ENCODE assay signal across 8 cellular contexts in genomic region chr7:157010588-157011332, GRCh38. TPM values are rescaled to one million over a fixed set of nuclear protein-coding genes. Genes with fewer than 3 reads are reported as not detected.
A peak's percentile ranks its signal among the peaks of the same experiment; 100 is the strongest.
DNase-seq lines count a peak whose midpoint lies in the region; ATAC-seq, FAIRE-seq and TF ChIP-seq lines count a peak whose summit lies in the region.
"Had no signal": no experiment of that assay in that cellular context is flagged by ENCODE, and none has a peak within 500 bp of the region (broad histone marks: within the 10 kb centered on the region; RNA-seq: fewer than 3 reads in every experiment).

TSS of gene MNX1 (minus strand) at chr7:157010663. CDS start at chr7:157010350, 313 bp downstream.

- WGBS in lung, 2 donors, result 1 to 2% methylated on average over 67 to 87 of the region's 87 CpGs
- 2% methylated on average over 87 of the region's 87 CpGs for WGBS in thymus

- DNase-seq in GM18507 (ENCODE audit: extremely low spot score, insufficient read length, low read depth) (peak; percentile 87), M059J (ENCODE audit: low read depth) (peak; percentile 41), cerebellar cortex (ENCODE audit: low spot score) (peak; percentile 47), lung (ENCODE audit: low spot score) (peak; percentile 74)

- peak within 1 kb of the TSS; percentile 69; the same call in 1 of the 2 replicates for H3K27ac ChIP-seq in HEK293 (ENCODE audit: extremely low read depth, low read depth, low read length)
- H3K27ac ChIP-seq in lung (ENCODE audit: low read depth in 1 of 2, low read length in 1 of 2), result no peak within 1 kb of the TSS
- H3K27ac ChIP-seq in thymus (ENCODE audit: low read depth), result no peak within 1 kb of the TSS

- H3K36me3 ChIP-seq in HEK293 (ENCODE audit: control insufficient read depth in 2 of 2, insufficient read depth in 1 of 2, low read length in 2 of 2), result peaks cover 0 to 10% of the 10 kb centered on the region in 2 experiments; a peak in 2 of 3 replicates
- H3K36me3 ChIP-seq in lung (ENCODE audit: control insufficient read depth in 2 of 2, insufficient read depth in 2 of 2, low read length in 2 of 2), result no peaks in the 10 kb centered on the region
- H3K36me3 ChIP-seq in thymus (ENCODE audit: control insufficient read depth, insufficient read depth), result no peaks in the 10 kb centered on the region

- CTCF ChIA-PET in HEK293 (lab: Yijun Ruan, JAX), result interaction anchor here (0.7 kb wide), 2 partner anchors 61 to 146 kb away, joined by 3 to 5 read pairs; partner anchors contain the start of gene NOM1

- ATAC-seq in SK-N-SH treated with all-trans-retinoic acid at 6 μM for 48 hours, result peak; percentile 7; the same call in 2 of the 3 replicates
- peak; percentile 92 for ATAC-seq in lung (ENCODE audit: insufficient read depth, low FRiP score)

- H3K27me3 ChIP-seq in lung (ENCODE audit: control insufficient read depth, insufficient read depth), result peaks cover 27% of the 10 kb centered on the region
- H3K27me3 ChIP-seq in thymus (ENCODE audit: control insufficient read depth, insufficient read depth), result peaks cover 92% of the 10 kb centered on the region

- H3K4me3 ChIP-seq in HEK293 (ENCODE audit: low read depth, low read length), result peak within 1 kb of the TSS; percentile 71
- H3K4me3 ChIP-seq in lung, result peak within 1 kb of the TSS; percentile 51
- H3K4me3 ChIP-seq in thymus (ENCODE audit: low read length), result peak within 1 kb of the TSS; percentile 63

- H3K9me3 ChIP-seq in HEK293 (ENCODE audit: control insufficient read depth, insufficient read depth, low read depth, low read length), result no peaks in the 10 kb centered on the region
- peaks cover 0 to 5% of the 10 kb centered on the region in 2 donors for H3K9me3 ChIP-seq in lung (ENCODE audit: control insufficient read depth in 2 of 2, insufficient read depth in 1 of 2, low read length in 1 of 2)
- no peaks in the 10 kb centered on the region for H3K9me3 ChIP-seq in thymus (ENCODE audit: control insufficient read depth)

- H3K4me1 ChIP-seq in HEK293 (ENCODE audit: control insufficient read depth, insufficient read depth, low read length) (peaks cover 10% of the 10 kb centered on the region; the same call in 1 of the 2 replicates), lung (ENCODE audit: control insufficient read depth in 2 of 2, insufficient read depth in 2 of 2, low read length in 2 of 2) (peaks cover 0 to 21% of the 10 kb centered on the region in 2 donors), thymus (ENCODE audit: control insufficient read depth, insufficient read depth, low read length) (peaks cover 12% of the 10 kb centered on the region)

- POLR2A ChIA-PET in HEK293 (lab: Yijun Ruan, JAX), result interaction anchor here (0.6 to 1.6 kb wide), 8 partner anchors 10 to 98 kb away, joined by 3 to 7 read pairs (median 3); no protein-coding TSS in a partner anchor

- 0 out of 2 replicates have a peak, but pooled peaks have one; percentile 10 for TF ChIP-seq CTCF in HEK293 (tag by site-specific recombination; IDR thresholded peaks at IDR 0.05)
- TF ChIP-seq CTCF in lung (IDR thresholded peaks at IDR 0.05; ENCODE audit: control extremely low read depth, extremely low read depth), result no peak

- FAIRE-seq in GM18507 (lab: Jason Lieb, UNC), result peak; percentile 68

TF ChIP-seq in HEK293, 187 proteins besides CTCF, POLR2A, EP300 and RAD21 (continues in another document):
- TF ChIP-seq ZNF501 (tag by site-specific recombination; IDR thresholded peaks at IDR 0.05) (peak; percentile 79), ZNF513 (tag by site-specific recombination; IDR thresholded peaks at IDR 0.05) (no peak), HIC1 (tag by site-specific recombination; IDR thresholded peaks at IDR 0.05) (peak; percentile 64), ZNF561 (tag by site-specific recombination; IDR thresholded peaks at IDR 0.05; ENCODE audit: borderline replicate concordance) (peak; percentile 90; the same call in 1 of the 2 replicates), KLF1 (tag by site-specific recombination; IDR thresholded peaks at IDR 0.05) (0 out of 2 replicates have a peak, but pooled peaks have one; percentile 16), ZNF660 (tag by site-specific recombination; IDR thresholded peaks at IDR 0.05) (peak; percentile 65; the same call in 1 of the 2 replicates), KLF10 (tag by site-specific recombination; IDR thresholded peaks at IDR 0.05) (peak; percentile 79), ZFP69B (tag by site-specific recombination; IDR thresholded peaks at IDR 0.05) (peak; percentile 82), ZNF223 (tag by site-specific recombination; IDR thresholded peaks at IDR 0.05) (no peak)

TF ChIP-seq in SK-N-SH treated with all-trans-retinoic acid at 6 μM for 48 hours, 23 proteins besides CTCF, POLR2A, EP300 and RAD21:
- no peak for TF ChIP-seq CREB5 (CRISPR knock-in tag; IDR thresholded peaks at IDR 0.05; ENCODE audit: low read depth)
- no peak for TF ChIP-seq BACH2 (CRISPR knock-in tag; IDR thresholded peaks at IDR 0.05; ENCODE audit: borderline replicate concordance)
- no peak for TF ChIP-seq ARNTL (CRISPR knock-in tag; IDR thresholded peaks at IDR 0.05; ENCODE audit: borderline replicate concordance, low read depth)
- TF ChIP-seq GLIS3 (CRISPR knock-in tag; IDR thresholded peaks at IDR 0.05), result no peak
- no peak for TF ChIP-seq ISL1 (CRISPR knock-in tag; IDR thresholded peaks at IDR 0.05)
- TF ChIP-seq CSRNP3 (CRISPR knock-in tag; IDR thresholded peaks at IDR 0.05), result no peak
- no peak for TF ChIP-seq ZNF70 (CRISPR knock-in tag; IDR thresholded peaks at IDR 0.05)
- TF ChIP-seq ZFP3 (CRISPR knock-in tag; IDR thresholded peaks at IDR 0.05), result no peak
- TF ChIP-seq TCF4 (CRISPR knock-in tag; IDR thresholded peaks at IDR 0.05; ENCODE audit: borderline replicate concordance), result no peak
- TF ChIP-seq TOX (CRISPR knock-in tag; IDR thresholded peaks at IDR 0.05; ENCODE audit: borderline replicate concordance), result no peak
- no peak for TF ChIP-seq POU6F1 (CRISPR knock-in tag; IDR thresholded peaks at IDR 0.05; ENCODE audit: borderline replicate concordance, low read depth)
- TF ChIP-seq RARB (CRISPR knock-in tag; IDR thresholded peaks at IDR 0.05), result no peak
- TF ChIP-seq ZNF565 (CRISPR knock-in tag; conservative IDR thresholded peaks at IDR 0.05; ENCODE audit: low read depth), result no peak
- no peak for TF ChIP-seq CSDC2 (CRISPR knock-in tag; IDR thresholded peaks at IDR 0.05)
- no peak for TF ChIP-seq ZFP30 (CRISPR knock-in tag; IDR thresholded peaks at IDR 0.05)
- no peak for TF ChIP-seq ZC3H10 (CRISPR knock-in tag; IDR thresholded peaks at IDR 0.05)

RNA-seq across cellular contexts. Expression of gene MNX1, which starts in this region (rescaled TPM):
- not detected in 2 replicates for total RNA-seq in M059J (2014; rRNA removed; shearing (Covaris generic))
- total RNA-seq in lung, result 1 to 10 TPM in 1 of 2 donors, not detected in 1; 1.4 TPM
- polyA plus RNA-seq in lung (under 1 TPM in 1 of 2 donors, not detected in 1; 0.10 TPM), thymus (0.07 TPM)
- total RNA-seq: glomerular endothelial cell had no signal

Comparison
In these comparisons a context has a peak if more than half of its experiments do, and no peak if none do; other contexts are left out.
1. Peak in DNase-seq in M059J; RNA of the gene not detected or under 1 TPM.